ENCODE assay signal across 17 cellular contexts in the genomic region with DNA sequence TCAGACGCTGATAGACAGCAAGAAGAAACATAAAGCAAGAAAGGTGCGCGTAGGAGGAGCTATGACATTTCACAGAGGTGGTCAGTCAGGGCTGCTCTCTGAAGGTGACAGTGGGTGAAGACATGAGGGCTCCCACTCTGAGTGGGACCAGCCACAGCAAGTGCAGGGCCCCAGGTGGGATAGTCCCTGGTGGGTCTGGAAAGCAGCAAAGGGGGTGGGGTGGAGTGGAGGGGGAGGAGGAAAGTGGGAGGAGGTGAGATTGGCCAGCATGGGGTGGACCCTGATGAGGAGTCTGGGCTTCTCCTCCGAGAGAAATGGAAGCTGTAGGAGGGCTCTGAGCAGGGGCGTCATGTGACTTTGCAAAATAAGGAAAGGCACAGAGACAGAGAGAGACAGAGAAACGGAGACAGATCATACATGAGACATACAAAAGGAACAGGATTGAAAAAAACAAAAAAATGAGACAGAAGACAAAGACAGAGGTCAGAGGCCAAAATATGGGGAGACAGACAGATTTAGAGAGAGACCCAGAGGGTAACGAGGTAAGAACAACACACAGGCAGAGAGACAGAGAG. TPM values are rescaled to one million over a fixed set of nuclear protein-coding genes. Genes with fewer than 3 reads are reported as not detected.
DNase-seq lines count a peak whose midpoint lies in the region; ATAC-seq, FAIRE-seq and TF ChIP-seq lines count a peak whose summit lies in the region.
"Had no signal": no experiment of that assay in that cellular context is flagged by ENCODE, and none has a peak within 500 bp of the region (broad histone marks: within the 10 kb centered on the region; RNA-seq: fewer than 3 reads in every experiment).

No MANE protein-coding gene starts in this region.

- TF ChIP-seq RAD21 in A549 (conservative IDR thresholded peaks at IDR 0.05 in 1 of 2, IDR thresholded peaks at IDR 0.05 in 1 of 2): no peak

- H3K4me3 ChIP-seq in A549 (no peak overlapping the region), coronary artery (no peak overlapping the region)
- H3K4me3 ChIP-seq in CD8-positive, alpha-beta T cell (ENCODE audit: low read depth, low read length): no peak overlapping the region

- H3K27ac ChIP-seq in A549 (no peak overlapping the region), coronary artery (no peak overlapping the region)
- H3K27ac ChIP-seq in CD8-positive, alpha-beta T cell (ENCODE audit: low read depth, low read length): no peak overlapping the region
- H3K27ac ChIP-seq: parathyroid adenoma had no signal

- DNase-seq in A549 (ENCODE audit: low read depth in 1 of 2, low spot score in 1 of 2) (no peak), activated B cell treated with CpG ODN at 0.5 μM for 24 hours (no peak), immature natural killer cell (no peak), KBM-7 (no peak), coronary artery (ENCODE audit: low spot score) (no peak), inferior parietal cortex (ENCODE audit: extremely low spot score) (no peak)
- DNase-seq in CD8-positive, alpha-beta T cell: no peak
- DNase-seq: activated CD4-positive, alpha-beta T cell treated with anti-CD3 and anti-CD28 coated beads for 48 hours; DMS79; MM.1S; NCI-H187 treated with DMSO at 0.1 percent for 48 hours; NCI-H510A treated with DMSO at 0.1 percent for 48 hours; small intestine had no signal

- H3K36me3 Mint-ChIP-seq in CD8-positive, alpha-beta T cell: peaks cover 62% of the 10 kb centered on the region
- H3K36me3 Mint-ChIP-seq in activated B cell treated with CpG ODN at 0.5 μM for 24 hours (ENCODE audit: low read depth) (peaks cover 69% of the 10 kb centered on the region), immature natural killer cell (peaks cover 12 to 33% (median 18%) of the 10 kb centered on the region in 3 donors)

- TF ChIP-seq CTCF in A549 (IDR thresholded peaks at IDR 0.05): no peak
- no peak for TF ChIP-seq CTCF in CD8-positive, alpha-beta T cell (IDR thresholded peaks at IDR 0.05)
- TF ChIP-seq CTCF in activated B cell treated with CpG ODN at 0.5 μM for 24 hours (IDR thresholded peaks at IDR 0.05): no peak
- TF ChIP-seq CTCF in coronary artery (IDR thresholded peaks at IDR 0.05): no peak

- no peaks in the 10 kb centered on the region for H3K27me3 ChIP-seq in CD8-positive, alpha-beta T cell (ENCODE audit: insufficient read depth, low read length)

- H3K9me3 Mint-ChIP-seq in CD8-positive, alpha-beta T cell: no peaks in the 10 kb centered on the region
- H3K9me3 Mint-ChIP-seq in activated B cell treated with CpG ODN at 0.5 μM for 24 hours: no peaks in the 10 kb centered on the region
- H3K9me3 Mint-ChIP-seq in immature natural killer cell: no peaks in the 10 kb centered on the region

- peak overlapping the region; percentile 63 for H3K4me3 Mint-ChIP-seq in CD8-positive, alpha-beta T cell
- H3K4me3 Mint-ChIP-seq in activated B cell treated with CpG ODN at 0.5 μM for 24 hours: peak overlapping the region; percentile 61
- peak overlapping the region; percentile 26 to 75 (median 62) for H3K4me3 Mint-ChIP-seq in immature natural killer cell

- H3K4me1 Mint-ChIP-seq in CD8-positive, alpha-beta T cell (ENCODE audit: low read depth): peaks cover 51% of the 10 kb centered on the region
- peaks cover 60% of the 10 kb centered on the region for H3K4me1 Mint-ChIP-seq in activated B cell treated with CpG ODN at 0.5 μM for 24 hours
- peaks cover 52 to 57% of the 10 kb centered on the region in 2 donors for H3K4me1 Mint-ChIP-seq in immature natural killer cell

- H3K27me3 Mint-ChIP-seq in CD8-positive, alpha-beta T cell (ENCODE audit: low read depth): no peaks in the 10 kb centered on the region
- H3K27me3 Mint-ChIP-seq in activated B cell treated with CpG ODN at 0.5 μM for 24 hours (no peaks in the 10 kb centered on the region), immature natural killer cell (ENCODE audit: low read depth in 3 of 3) (peaks cover 0 to 14% (median 7%) of the 10 kb centered on the region in 3 donors)

- peaks cover 22% of the 10 kb centered on the region for H3K36me3 ChIP-seq in CD8-positive, alpha-beta T cell (ENCODE audit: insufficient read depth, low read length)

- no peaks in the 10 kb centered on the region for H3K9me3 ChIP-seq in A549
- no peaks in the 10 kb centered on the region for H3K9me3 ChIP-seq in CD8-positive, alpha-beta T cell (ENCODE audit: low read length)

- H3K27ac Mint-ChIP-seq in CD8-positive, alpha-beta T cell: peak overlapping the region; percentile 10
- H3K27ac Mint-ChIP-seq in activated B cell treated with CpG ODN at 0.5 μM for 24 hours (peak overlapping the region; percentile 60), immature natural killer cell (peak overlapping the region in 4 of 6 donors; percentile 47 to 66 (median 56))

- H3K4me2 ChIP-seq in A549: no peak overlapping the region

- in situ Hi-C loops in KBM-7 (cut with MboI; ENCODE audit: low pct_unique_long_range_greater_than_20kb, low sequenced_read_pairs): no loop called here

- H3K4me1 ChIP-seq in A549: peaks cover 11% of the 10 kb centered on the region
- H3K4me1 ChIP-seq in CD8-positive, alpha-beta T cell (ENCODE audit: insufficient read depth, low read length): peaks cover 36% of the 10 kb centered on the region

- FAIRE-seq in A549 (lab: Jason Lieb, UNC): no peak
- FAIRE-seq: GM12892, islet of Langerhans, small intestine had no signal

- intact Hi-C loops in CD8-positive, alpha-beta T cell (cut with DNase I, micrococcal nuclease): loop anchor here (5.0 to 10.0 kb wide), 6 partner anchors 73 to 720 kb away; a partner anchor contains a TSS
- intact Hi-C loops in activated B cell treated with CpG ODN at 0.5 μM for 24 hours (cut with micrococcal nuclease): loop anchor here (5.0 to 10.0 kb wide), 2 partner anchors 282 to 390 kb away; a partner anchor contains a TSS

- no peak for TF ChIP-seq EP300 in A549 (IDR thresholded peaks at IDR 0.05)

- POLR2A ChIA-PET in A549 (lab: Yijun Ruan, JAX) (interaction anchor here (0.7 to 1.5 kb wide), 2 partner anchors 131 to 238 kb away, joined by 3 to 5 read pairs; no protein-coding TSS in a partner anchor), activated B cell treated with CpG ODN at 0.5 μM for 24 hours (lab: Charles Lee) (interaction anchor here (0.6 to 1.2 kb wide), 6 partner anchors 10 to 425 kb away, joined by 4 to 10 read pairs (median 8); a partner anchor contains a TSS)
- POLR2A ChIA-PET in CD8-positive, alpha-beta T cell (lab: Charles Lee): no interaction called here

- CTCF ChIA-PET in A549 (lab: Yijun Ruan, JAX): interaction anchor here (0.6 to 5.2 kb wide), 11 partner anchors 11 to 212 kb away, joined by 3 to 40 read pairs (median 4); a partner anchor contains a TSS
- CTCF ChIA-PET in CD8-positive, alpha-beta T cell (lab: Charles Lee): interaction anchor here (1.1 to 1.6 kb wide), 3 partner anchors 19 to 212 kb away, joined by 3 to 6 read pairs (median 5); a partner anchor contains a TSS
- CTCF ChIA-PET in activated B cell treated with CpG ODN at 0.5 μM for 24 hours (lab: Charles Lee): interaction anchor here (0.7 kb wide), 1 partner anchor 189 kb away, joined by 3 read pairs; no protein-coding TSS in a partner anchor

- TF ChIP-seq POLR2A in A549 (IDR thresholded peaks at IDR 0.05; ENCODE audit: low read length): no peak

- ATAC-seq in A549 (no peak), activated B cell treated with CpG ODN at 0.5 μM for 24 hours (ENCODE audit: low read depth) (no peak), HG03432 (IDR thresholded peaks at IDR 0.05; ENCODE audit: unreplicated experiment) (no peak)
- no peak for ATAC-seq in CD8-positive, alpha-beta T cell

- 77% methylated on average over 7 of the region's 7 CpGs for WGBS in A549 (ENCODE audit: missing lambda C conversion rate)

TF ChIP-seq in A549, 52 proteins besides CTCF, POLR2A, EP300 and RAD21 (continues in another document):
- TF ChIP-seq, protein P1, sequence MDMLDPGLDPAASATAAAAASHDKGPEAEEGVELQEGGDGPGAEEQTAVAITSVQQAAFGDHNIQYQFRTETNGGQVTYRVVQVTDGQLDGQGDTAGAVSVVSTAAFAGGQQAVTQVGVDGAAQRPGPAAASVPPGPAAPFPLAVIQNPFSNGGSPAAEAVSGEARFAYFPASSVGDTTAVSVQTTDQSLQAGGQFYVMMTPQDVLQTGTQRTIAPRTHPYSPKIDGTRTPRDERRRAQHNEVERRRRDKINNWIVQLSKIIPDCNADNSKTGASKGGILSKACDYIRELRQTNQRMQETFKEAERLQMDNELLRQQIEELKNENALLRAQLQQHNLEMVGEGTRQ (IDR thresholded peaks at IDR 0.05): 0 out of 2 replicates have a peak, but pooled peaks have one; percentile 34

RNA-seq across cellular contexts. Expression of a gene that starts 2.7 kb away (rescaled TPM):
- 0.78 and 1.2 TPM in 2 replicates for polyA plus RNA-seq in A549 (2011; rRNA removed)
- polyA plus RNA-seq in A549 (2012; cell fraction: cytosol; rRNA removed): 1.4 TPM in 2 replicates
- polyA plus RNA-seq in A549 (2012; cell fraction: nucleus; rRNA removed): 7.0 and 8.1 TPM in 2 replicates
- 1.3 to 2.6 TPM (median 2.1 TPM) in 3 replicates for polyA plus RNA-seq in A549 (2017; fragmentation: RNase III; extraction: RNeasy Plus Mini Kit Qiagen cat#74134 plus additional on column Dnase treatment)
- 0.33 and 0.44 TPM in 2 replicates for polyA minus RNA-seq in A549 (2011; rRNA and poly(A)+ RNA removed)
- 100 to 1,000 TPM; 135 to 151 TPM for total RNA-seq in CD8-positive, alpha-beta T cell
- 379 and 388 TPM in 2 replicates for total RNA-seq in activated B cell treated with CpG ODN at 0.5 μM for 24 hours
- polyA plus RNA-seq in immature natural killer cell: 10 to 100 TPM; 52.1 to 98.1 (median 67.0) TPM

RNA-seq across cellular contexts. Expression of a gene that starts 3.9 kb away (rescaled TPM):
- polyA plus RNA-seq in A549 (2011; rRNA removed): 419 and 491 TPM in 2 replicates
- polyA plus RNA-seq in A549 (2012; cell fraction: cytosol; rRNA removed): 1,849 and 2,120 TPM in 2 replicates
- polyA plus RNA-seq in A549 (2012; cell fraction: nucleus; rRNA removed): 1,703 and 2,003 TPM in 2 replicates
- polyA plus RNA-seq in A549 (2017; fragmentation: RNase III; extraction: RNeasy Plus Mini Kit Qiagen cat#74134 plus additional on column Dnase treatment): 910 to 1,057 TPM (median 937 TPM) in 3 replicates
- polyA minus RNA-seq in A549 (2011; rRNA and poly(A)+ RNA removed): 774 and 844 TPM in 2 replicates
- 100 to 1,000 TPM; 313 to 315 TPM for total RNA-seq in CD8-positive, alpha-beta T cell
- total RNA-seq in activated B cell treated with CpG ODN at 0.5 μM for 24 hours: 344 and 385 TPM in 2 replicates
- 100 to 1,000 TPM; 338 to 456 (median 383) TPM for polyA plus RNA-seq in immature natural killer cell

RNA-seq across cellular contexts. Expression of a gene that starts 32.4 kb away (rescaled TPM):
- polyA plus RNA-seq in A549 (2011; rRNA removed): 605 and 614 TPM in 2 replicates
- polyA plus RNA-seq in A549 (2012; cell fraction: cytosol; rRNA removed): 1,005 and 1,074 TPM in 2 replicates
- polyA plus RNA-seq in A549 (2012; cell fraction: nucleus; rRNA removed): 3,482 and 4,263 TPM in 2 replicates
- 967 to 1,087 TPM (median 1,011 TPM) in 3 replicates for polyA plus RNA-seq in A549 (2017; fragmentation: RNase III; extraction: RNeasy Plus Mini Kit Qiagen cat#74134 plus additional on column Dnase treatment)
- polyA minus RNA-seq in A549 (2011; rRNA and poly(A)+ RNA removed): 488 and 611 TPM in 2 replicates
- 100 to 1,000 TPM; 110 to 111 TPM for total RNA-seq in CD8-positive, alpha-beta T cell
- 197 and 198 TPM in 2 replicates for total RNA-seq in activated B cell treated with CpG ODN at 0.5 μM for 24 hours
- 10 to 100 TPM in 2 of 3 donors, 1 to 10 TPM in 1; 8.5 to 68.3 (median 17.4) TPM for polyA plus RNA-seq in immature natural killer cell

Comparison
In these comparisons a context has a peak if more than half of its experiments do, and no peak if none do; other contexts are left out.
1. H3K27ac Mint-ChIP-seq: peak in every context shown above with its lines; median percentile 60 in activated B cell treated with CpG ODN at 0.5 μM for 24 hours; 56 in immature natural killer cell; 10 in CD8-positive, alpha-beta T cell.